ENCODE assay signal across 28 cellular contexts in genomic region chr20:63602321-63602720, GRCh38. TPM values are rescaled to one million over a fixed set of nuclear protein-coding genes. Genes with fewer than 3 reads are reported as not detected.
DNase-seq lines count a peak whose midpoint lies in the region; ATAC-seq and TF ChIP-seq lines count a peak whose summit lies in the region.
"Had no signal": no experiment of that assay in that cellular context is flagged by ENCODE, and none has a peak within 500 bp of the region (broad histone marks: within the 10 kb centered on the region; RNA-seq: fewer than 3 reads in every experiment).

No MANE protein-coding gene starts in this region.

- intact Hi-C loops in CD8-positive, alpha-beta T cell (cut with DNase I, micrococcal nuclease): no loop called here

- H3K9me3 ChIP-seq in BLaER1 treated with 17β-estradiol and CSF1 and Interleukin-3, amounts not matched to agents 10 nM and 100 nM (replicated peaks in 1 of 11): peaks cover 0 to 4% (median 0%) of the 10 kb centered on the region in 11 experiments; a peak in 3 of 22 replicates
- no peaks in the 10 kb centered on the region for H3K9me3 ChIP-seq in CD8-positive, alpha-beta T cell (ENCODE audit: low read length)
- H3K9me3 ChIP-seq in T-helper 17 cell (ENCODE audit: control insufficient read depth, low read length, poor library complexity, severe bottlenecking) (no peaks in the 10 kb centered on the region), mesenchymal stem cell (ENCODE audit: control insufficient read depth, low read length) (no peaks in the 10 kb centered on the region)
- H3K9me3 ChIP-seq: left ventricle myocardium inferior, spleen had no signal

- no peak for DNase-seq in CD8-positive, alpha-beta T cell
- DNase-seq in T-helper 17 cell (no peak), mesenchymal stem cell (no peak), AG20443 (ENCODE audit: low spot score) (no peak)
- no peak for DNase-seq in T-helper 2 cell treated with Interferon-gamma antibody and Interleukin-4, amounts not matched to agents 5 μg/mL and 100 μg/mL, for 36 hours (ENCODE audit: low spot score)
- DNase-seq: activated CD4-positive, alpha-beta T cell treated with anti-CD3 and anti-CD28 coated beads for 4 hours; activated naive CD4-positive, alpha-beta T cell treated with anti-CD3 and anti-CD28 coated beads for 36 hours; DMS153; effector CD4-positive, alpha-beta T cell; left ventricle myocardium inferior; NCI-H1105 treated with DMSO at 0.1 percent for 48 hours; NCI-H1930; NCI-H526 treated with DMSO at 0.1 percent for 48 hours; nephron progenitor cell; right cardiac atrium; spleen; substantia nigra had no signal

- H2AFZ ChIP-seq in mesenchymal stem cell (ENCODE audit: low read depth, low read length): no peak overlapping the region

- peaks cover 70 to 85% (median 75%) of the 10 kb centered on the region in 11 experiments for H3K36me3 ChIP-seq in BLaER1 treated with 17β-estradiol and CSF1 and Interleukin-3, amounts not matched to agents 10 nM and 100 nM
- H3K36me3 ChIP-seq in CD8-positive, alpha-beta T cell (ENCODE audit: insufficient read depth, low read length): peaks cover 24% of the 10 kb centered on the region
- peaks cover 52 to 56% of the 10 kb centered on the region in 2 experiments for H3K36me3 ChIP-seq in mesenchymal stem cell (ENCODE audit: control insufficient read depth in 1 of 2, insufficient read depth in 2 of 2, low read depth in 1 of 2, low read length in 2 of 2)

- TF ChIP-seq CTCF in CD8-positive, alpha-beta T cell (IDR thresholded peaks at IDR 0.05): no peak

- no peaks in the 10 kb centered on the region for H3K27me3 ChIP-seq in BLaER1 treated with 17β-estradiol and CSF1 and Interleukin-3, amounts not matched to agents 10 nM and 100 nM
- H3K27me3 ChIP-seq in CD8-positive, alpha-beta T cell (ENCODE audit: insufficient read depth, low read length): no peaks in the 10 kb centered on the region
- H3K27me3 ChIP-seq in mesenchymal stem cell (ENCODE audit: control insufficient read depth in 1 of 2, insufficient read depth in 1 of 2, low read length in 2 of 2): no peaks in the 10 kb centered on the region
- H3K27me3 ChIP-seq: spleen had no signal

- no peak overlapping the region for H3K18ac ChIP-seq in mesenchymal stem cell (ENCODE audit: low read depth in 1 of 2, low read length in 2 of 2)

- H3K9ac ChIP-seq in BLaER1 treated with 17β-estradiol and CSF1 and Interleukin-3, amounts not matched to agents 10 nM and 100 nM: no peak overlapping the region
- H3K9ac ChIP-seq in mesenchymal stem cell (ENCODE audit: low read length): no peak overlapping the region

- H3K23ac ChIP-seq in mesenchymal stem cell (ENCODE audit: low read length in 2 of 2): no peak overlapping the region

- peaks cover 37% of the 10 kb centered on the region for H3K36me3 Mint-ChIP-seq in CD8-positive, alpha-beta T cell
- peaks cover 8% of the 10 kb centered on the region for H3K36me3 Mint-ChIP-seq in T-helper 17 cell (ENCODE audit: low read depth)
- H3K36me3 Mint-ChIP-seq in T-helper 2 cell treated with Interferon-gamma antibody and Interleukin-4, amounts not matched to agents 5 μg/mL and 100 μg/mL, for 36 hours (ENCODE audit: low read depth): peaks cover 45% of the 10 kb centered on the region

- H4K8ac ChIP-seq in mesenchymal stem cell (ENCODE audit: low read length): peak overlapping the region; percentile 20

- no peak overlapping the region for H3K14ac ChIP-seq in mesenchymal stem cell (ENCODE audit: low read length in 2 of 2)

- ATAC-seq in CD8-positive, alpha-beta T cell: no peak
- no peak for ATAC-seq in T-helper 17 cell
- ATAC-seq in GM21423 (IDR thresholded peaks at IDR 0.05; ENCODE audit: unreplicated experiment): no peak
- ATAC-seq: HepG2, right cardiac atrium had no signal

- CTCF ChIA-PET in CD8-positive, alpha-beta T cell (lab: Charles Lee): interaction anchor here (0.9 to 1.7 kb wide), 4 partner anchors 9 to 81 kb away, joined by 3 read pairs; no protein-coding TSS in a partner anchor

- peaks cover 10 to 37% (median 31%) of the 10 kb centered on the region in 10 experiments for H3K4me1 ChIP-seq in BLaER1 treated with 17β-estradiol and CSF1 and Interleukin-3, amounts not matched to agents 10 nM and 100 nM
- no peaks in the 10 kb centered on the region for H3K4me1 ChIP-seq in CD8-positive, alpha-beta T cell (ENCODE audit: insufficient read depth, low read length)
- peaks cover 2% of the 10 kb centered on the region for H3K4me1 ChIP-seq in mesenchymal stem cell (ENCODE audit: control insufficient read depth, insufficient read depth, low read depth, low read length)
- H3K4me1 ChIP-seq: left ventricle myocardium inferior had no signal

- no peak overlapping the region for H2BK5ac ChIP-seq in mesenchymal stem cell (ENCODE audit: low read depth, low read length, poor library complexity, severe bottlenecking)

- H3K4me2 ChIP-seq in BLaER1 treated with 17β-estradiol and CSF1 and Interleukin-3, amounts not matched to agents 10 nM and 100 nM: peak overlapping the region in 8 of 11 experiments; percentile 13 to 51 (median 40); a peak in 11 of 22 replicates
- H3K4me2 ChIP-seq in mesenchymal stem cell (ENCODE audit: low read length, poor library complexity, severe bottlenecking): no peak overlapping the region

- H2AK5ac ChIP-seq in mesenchymal stem cell (ENCODE audit: low read length, severe bottlenecking): no peak overlapping the region

- no peak overlapping the region for H3K4me3 Mint-ChIP-seq in CD8-positive, alpha-beta T cell
- no peak overlapping the region for H3K4me3 Mint-ChIP-seq in T-helper 17 cell
- no peak overlapping the region for H3K4me3 Mint-ChIP-seq in T-helper 2 cell treated with Interferon-gamma antibody and Interleukin-4, amounts not matched to agents 5 μg/mL and 100 μg/mL, for 36 hours
- H3K4me3 Mint-ChIP-seq: activated naive CD4-positive, alpha-beta T cell treated with anti-CD3 and anti-CD28 coated beads for 36 hours; activated T-helper 1 cell treated with anti-CD3 and anti-CD28 coated beads, Interleukin-12 subunit alpha, Interleukin-12 subunit beta, Interleukin-2, Interleukin-4 antibody, amounts not matched to agents 30 ng/mL and 10 ng/mL and 1 ng/mL, durations not matched to agents 14 hours and 24 hours and 36 hours; brain; mesothelial cell of epicardium; nephron progenitor cell; type B pancreatic cell had no signal

- POLR2A ChIA-PET in CD8-positive, alpha-beta T cell (lab: Charles Lee): no interaction called here

- no peaks in the 10 kb centered on the region for H3K4me1 Mint-ChIP-seq in CD8-positive, alpha-beta T cell (ENCODE audit: low read depth)
- H3K4me1 Mint-ChIP-seq in T-helper 17 cell: peaks cover 7% of the 10 kb centered on the region
- H3K4me1 Mint-ChIP-seq in T-helper 2 cell treated with Interferon-gamma antibody and Interleukin-4, amounts not matched to agents 5 μg/mL and 100 μg/mL, for 36 hours (ENCODE audit: low read depth): no peaks in the 10 kb centered on the region
- H3K4me1 Mint-ChIP-seq: brain, mesothelial cell of epicardium, nephron progenitor cell had no signal

- no peak overlapping the region for H2BK120ac ChIP-seq in mesenchymal stem cell (ENCODE audit: low read depth, low read length)

- no peak overlapping the region for H4K91ac ChIP-seq in mesenchymal stem cell (ENCODE audit: low read length)

- peak overlapping the region; percentile 62 for H3K27ac Mint-ChIP-seq in CD8-positive, alpha-beta T cell
- H3K27ac Mint-ChIP-seq in T-helper 17 cell: peak overlapping the region; percentile 45
- H3K27ac Mint-ChIP-seq in T-helper 2 cell treated with Interferon-gamma antibody and Interleukin-4, amounts not matched to agents 5 μg/mL and 100 μg/mL, for 36 hours: no peak overlapping the region
- H3K27ac Mint-ChIP-seq: activated naive CD4-positive, alpha-beta T cell treated with anti-CD3 and anti-CD28 coated beads for 36 hours; activated T-helper 1 cell treated with anti-CD3 and anti-CD28 coated beads, Interleukin-12 subunit alpha, Interleukin-12 subunit beta, Interleukin-2, Interleukin-4 antibody, amounts not matched to agents 30 ng/mL and 10 ng/mL and 1 ng/mL, durations not matched to agents 14 hours and 24 hours and 36 hours; brain; mesothelial cell of epicardium; type B pancreatic cell had no signal

- 94% methylated on average over 3 of the region's 3 CpGs for WGBS in mesenchymal stem cell

- H2BK12ac ChIP-seq in mesenchymal stem cell (ENCODE audit: low read length in 2 of 2): no peak overlapping the region

- H3K4me3 ChIP-seq in BLaER1 treated with 17β-estradiol and CSF1 and Interleukin-3, amounts not matched to agents 10 nM and 100 nM: no peak overlapping the region
- no peak overlapping the region for H3K4me3 ChIP-seq in CD8-positive, alpha-beta T cell (ENCODE audit: low read depth, low read length)
- H3K4me3 ChIP-seq in mesenchymal stem cell (ENCODE audit: insufficient read depth in 1 of 2, low read depth in 1 of 2, low read length in 2 of 2): no peak overlapping the region
- H3K4me3 ChIP-seq: left ventricle myocardium inferior, spleen had no signal

- H3K27me3 Mint-ChIP-seq in CD8-positive, alpha-beta T cell (ENCODE audit: low read depth): no peaks in the 10 kb centered on the region
- no peaks in the 10 kb centered on the region for H3K27me3 Mint-ChIP-seq in T-helper 17 cell
- H3K27me3 Mint-ChIP-seq in T-helper 2 cell treated with Interferon-gamma antibody and Interleukin-4, amounts not matched to agents 5 μg/mL and 100 μg/mL, for 36 hours (ENCODE audit: low read depth): no peaks in the 10 kb centered on the region
- H3K27me3 Mint-ChIP-seq: brain; CD8-positive, alpha-beta memory T cell; type B pancreatic cell had no signal

- H3K9me3 Mint-ChIP-seq in CD8-positive, alpha-beta T cell: no peaks in the 10 kb centered on the region
- peaks cover 4% of the 10 kb centered on the region for H3K9me3 Mint-ChIP-seq in T-helper 2 cell treated with Interferon-gamma antibody and Interleukin-4, amounts not matched to agents 5 μg/mL and 100 μg/mL, for 36 hours
- H3K9me3 Mint-ChIP-seq: activated naive CD4-positive, alpha-beta T cell treated with anti-CD3 and anti-CD28 coated beads for 36 hours; activated T-helper 1 cell treated with anti-CD3 and anti-CD28 coated beads, Interleukin-12 subunit alpha, Interleukin-12 subunit beta, Interleukin-2, Interleukin-4 antibody, amounts not matched to agents 30 ng/mL and 10 ng/mL and 1 ng/mL, durations not matched to agents 14 hours and 24 hours and 36 hours; brain; mesothelial cell of epicardium; type B pancreatic cell had no signal

- no peak overlapping the region for H3K27ac ChIP-seq in BLaER1 treated with 17β-estradiol and CSF1 and Interleukin-3, amounts not matched to agents 10 nM and 100 nM
- no peak overlapping the region for H3K27ac ChIP-seq in CD8-positive, alpha-beta T cell (ENCODE audit: low read depth, low read length)
- no peak overlapping the region for H3K27ac ChIP-seq in mesenchymal stem cell (ENCODE audit: low read length, poor library complexity, severe bottlenecking)
- H3K27ac ChIP-seq: epithelial cell of prostate, left ventricle myocardium inferior had no signal

- H3K4ac ChIP-seq in mesenchymal stem cell (ENCODE audit: low read depth in 1 of 2, low read length in 2 of 2): no peak overlapping the region

- H4K20me1 ChIP-seq in BLaER1 treated with 17β-estradiol and CSF1 and Interleukin-3, amounts not matched to agents 10 nM and 100 nM: peaks cover 35 to 92% (median 67%) of the 10 kb centered on the region in 11 experiments; a peak in 21 of 22 replicates

- H2BK15ac ChIP-seq in mesenchymal stem cell (ENCODE audit: low read depth, poor library complexity, severe bottlenecking): no peak overlapping the region

- peaks cover 36% of the 10 kb centered on the region for H3K79me1 ChIP-seq in mesenchymal stem cell (replicated peaks; ENCODE audit: low read length, poor library complexity, severe bottlenecking)

RNA-seq across cellular contexts. Expression of gene GMEB2, which starts 24.6 kb away (rescaled TPM):
- total RNA-seq in CD8-positive, alpha-beta T cell: 10 to 100 TPM; 31.4 to 33.8 TPM
- total RNA-seq in T-helper 17 cell: 10 to 100 TPM; 17.3 to 21.0 TPM
- 6.6 TPM for polyA plus RNA-seq in mesenchymal stem cell (2013, experiment 1 of 2)
- 6.7 TPM for polyA plus RNA-seq in mesenchymal stem cell (2013, experiment 2 of 2)

RNA-seq across cellular contexts. Expression of gene HELZ2, which starts 28.3 kb away (rescaled TPM):
- 10 to 100 TPM; 43.3 to 48.0 TPM for total RNA-seq in CD8-positive, alpha-beta T cell
- total RNA-seq in T-helper 17 cell: 10 to 100 TPM; 48.0 to 54.8 TPM
- 8.0 TPM for polyA plus RNA-seq in mesenchymal stem cell (2013, experiment 1 of 2)
- 7.9 TPM for polyA plus RNA-seq in mesenchymal stem cell (2013, experiment 2 of 2)

RNA-seq across cellular contexts. Expression of gene FNDC11, which starts 48.4 kb away (rescaled TPM):
- under 1 TPM; 0.50 to 0.52 TPM for total RNA-seq in CD8-positive, alpha-beta T cell
- under 1 TPM; 0.44 to 0.99 TPM for total RNA-seq in T-helper 17 cell
- polyA plus RNA-seq in mesenchymal stem cell (2013, experiment 1 of 2): 0.91 TPM
- polyA plus RNA-seq in mesenchymal stem cell (2013, experiment 2 of 2): 0.79 TPM
- total RNA-seq: H4, HepG2, SK-MEL-5 had no signal
- polyA plus RNA-seq: CD8-positive, alpha-beta memory T cell had no signal

RNA-seq across cellular contexts. Expression of gene STMN3, which starts 50.9 kb away (rescaled TPM):
- 10 to 100 TPM; 64.2 to 65.9 TPM for total RNA-seq in CD8-positive, alpha-beta T cell
- total RNA-seq in T-helper 17 cell: 10 to 100 TPM; 51.0 to 67.4 TPM
- 11.7 TPM for polyA plus RNA-seq in mesenchymal stem cell (2013, experiment 1 of 2)
- 12.0 TPM for polyA plus RNA-seq in mesenchymal stem cell (2013, experiment 2 of 2)

RNA-seq across cellular contexts. Expression of gene SRMS, which starts 54.8 kb away (rescaled TPM):
- total RNA-seq in CD8-positive, alpha-beta T cell: not detected
- total RNA-seq in T-helper 17 cell: not detected
- polyA plus RNA-seq in mesenchymal stem cell (2013, experiment 1 of 2): not detected
- polyA plus RNA-seq in mesenchymal stem cell (2013, experiment 2 of 2): not detected
- total RNA-seq: activated naive CD4-positive, alpha-beta T cell treated with anti-CD3 and anti-CD28 coated beads for 36 hours; activated T-helper 1 cell treated with anti-CD3 and anti-CD28 coated beads, Interleukin-12 subunit alpha, Interleukin-12 subunit beta, Interleukin-2, Interleukin-4 antibody, amounts not matched to agents 30 ng/mL and 10 ng/mL and 1 ng/mL, durations not matched to agents 14 hours and 24 hours and 36 hours; CD8-positive, alpha-beta memory T cell; H4; HepG2; left ventricle myocardium inferior; mesothelial cell of epicardium; right cardiac atrium; SK-MEL-5 had no signal
- polyA plus RNA-seq: CD8-positive, alpha-beta memory T cell; HepG2; right cardiac atrium had no signal
